8 cellular contexts compared by ENCODE assay signal in the genomic region with DNA sequence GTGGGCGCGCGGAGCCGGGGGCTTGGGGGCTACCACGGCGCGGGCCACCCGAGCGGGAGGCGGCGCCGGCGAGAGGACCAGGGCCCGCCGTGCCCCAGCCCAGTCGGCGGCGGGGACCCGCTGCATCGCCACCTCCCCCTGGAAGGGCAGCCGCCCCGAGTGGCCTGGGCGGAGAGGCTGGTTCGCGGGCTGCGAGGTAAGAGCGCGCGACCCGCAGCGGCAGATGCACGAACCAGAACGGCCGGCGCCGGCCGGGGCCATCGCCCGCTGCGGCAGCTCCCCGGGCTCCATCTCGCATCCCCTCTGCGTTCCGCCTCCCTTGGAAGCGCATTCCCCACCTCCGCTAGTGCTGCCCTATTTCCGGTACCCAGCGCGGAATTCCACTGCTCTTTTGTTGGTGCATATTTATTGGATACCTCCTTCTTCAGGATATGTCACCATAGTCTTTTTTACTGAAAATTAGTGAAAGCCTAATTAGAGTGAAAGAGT. TPM values are rescaled to one million over a fixed set of nuclear protein-coding genes. Genes with fewer than 3 reads are reported as not detected.
DNase-seq lines count a peak whose midpoint lies in the region; ATAC-seq and TF ChIP-seq lines count a peak whose summit lies in the region.

No MANE protein-coding gene starts in this region.

- peak overlapping the region; percentile 76 to 93 for H3K4me3 Mint-ChIP-seq in effector memory CD8-positive, alpha-beta T cell
- peak overlapping the region; percentile 87 for H3K4me3 Mint-ChIP-seq in stimulated activated naive CD8-positive, alpha-beta T cell treated with anti-CD3 and anti-CD28 coated beads, Interleukin-15, Interleukin-2, amounts not matched to agents 100 ng/mL and 50 ng/mL, for 24 hours

- peak overlapping the region; percentile 87 for H3K4me3 ChIP-seq in WERI-Rb-1 (ENCODE audit: low read depth, low read length)
- peak overlapping the region; percentile 84 for H3K4me3 ChIP-seq in lower lobe of right lung

- peak; percentile 23 for ATAC-seq in effector memory CD8-positive, alpha-beta T cell (replicated peaks)
- ATAC-seq in lower lobe of right lung = peak; percentile 52 to 57

- H3K9me3 Mint-ChIP-seq in effector memory CD8-positive, alpha-beta T cell = no peaks in the 10 kb centered on the region
- no peaks in the 10 kb centered on the region for H3K9me3 Mint-ChIP-seq in stimulated activated naive CD8-positive, alpha-beta T cell treated with anti-CD3 and anti-CD28 coated beads, Interleukin-15, Interleukin-2, amounts not matched to agents 100 ng/mL and 50 ng/mL, for 24 hours

- no peaks in the 10 kb centered on the region for H3K27me3 Mint-ChIP-seq in effector memory CD8-positive, alpha-beta T cell
- H3K27me3 Mint-ChIP-seq in stimulated activated naive CD8-positive, alpha-beta T cell treated with anti-CD3 and anti-CD28 coated beads, Interleukin-15, Interleukin-2, amounts not matched to agents 100 ng/mL and 50 ng/mL, for 24 hours = peaks cover 16% of the 10 kb centered on the region

- intact Hi-C loops in lower lobe of right lung (cut with DNase I) = no loop called here

- peaks cover 53% of the 10 kb centered on the region for H3K4me1 ChIP-seq in lower lobe of right lung

- H3K36me3 ChIP-seq in KOPT-K1 (ENCODE audit: insufficient read depth, low read length) = no peaks in the 10 kb centered on the region
- H3K36me3 ChIP-seq in WERI-Rb-1 = no peaks in the 10 kb centered on the region; the same call in 1 of the 2 replicates
- H3K36me3 ChIP-seq in lower lobe of right lung = no peaks in the 10 kb centered on the region

- DNase-seq in NCI-H2107 (lab: John Stamatoyannopoulos, UW) (peak; percentile 7), NCI-H2107 treated with DMSO at 0.1 percent for 48 hours (lab: John Stamatoyannopoulos, UW; ENCODE audit: unreplicated experiment) (no peak), H4 (ENCODE audit: low spot score) (peak; percentile 24), WERI-Rb-1 (peak; percentile 47), lower lobe of right lung (peak; percentile 48)
- peak in 1 of 3 experiments; percentile 4 for DNase-seq in effector memory CD8-positive, alpha-beta T cell

- H3K27ac ChIP-seq in KOPT-K1 (ENCODE audit: low read depth, low read length, poor library complexity, severe bottlenecking) (peak overlapping the region; percentile 49), WERI-Rb-1 (peak overlapping the region; percentile 79), lower lobe of right lung (peak overlapping the region; percentile 78)

- peaks cover 15 to 23% of the 10 kb centered on the region in 2 donors for H3K4me1 Mint-ChIP-seq in effector memory CD8-positive, alpha-beta T cell (ENCODE audit: low read depth in 2 of 2)
- H3K4me1 Mint-ChIP-seq in stimulated activated naive CD8-positive, alpha-beta T cell treated with anti-CD3 and anti-CD28 coated beads, Interleukin-15, Interleukin-2, amounts not matched to agents 100 ng/mL and 50 ng/mL, for 24 hours (ENCODE audit: low read depth) = peaks cover 42% of the 10 kb centered on the region

- H3K36me3 Mint-ChIP-seq in effector memory CD8-positive, alpha-beta T cell (ENCODE audit: insufficient read depth) = no peaks in the 10 kb centered on the region
- no peaks in the 10 kb centered on the region for H3K36me3 Mint-ChIP-seq in stimulated activated naive CD8-positive, alpha-beta T cell treated with anti-CD3 and anti-CD28 coated beads, Interleukin-15, Interleukin-2, amounts not matched to agents 100 ng/mL and 50 ng/mL, for 24 hours (ENCODE audit: low read depth)

- H3K9me3 ChIP-seq in KOPT-K1 (ENCODE audit: insufficient read depth, low read length, poor library complexity, severe bottlenecking) (no peaks in the 10 kb centered on the region), WERI-Rb-1 (ENCODE audit: severe bottlenecking) (no peaks in the 10 kb centered on the region), lower lobe of right lung (no peaks in the 10 kb centered on the region)

- no peaks in the 10 kb centered on the region for H3K27me3 ChIP-seq in WERI-Rb-1 (ENCODE audit: insufficient read depth, low read depth, severe bottlenecking)
- H3K27me3 ChIP-seq in lower lobe of right lung (ENCODE audit: low read depth) = no peaks in the 10 kb centered on the region

- TF ChIP-seq CTCF in WERI-Rb-1 (IDR thresholded peaks at IDR 0.05; ENCODE audit: low read depth, low read length) (no peak), lower lobe of right lung (IDR thresholded peaks at IDR 0.05) (no peak)

- peak overlapping the region; percentile 79 for H3K27ac Mint-ChIP-seq in effector memory CD8-positive, alpha-beta T cell
- H3K27ac Mint-ChIP-seq in stimulated activated naive CD8-positive, alpha-beta T cell treated with anti-CD3 and anti-CD28 coated beads, Interleukin-15, Interleukin-2, amounts not matched to agents 100 ng/mL and 50 ng/mL, for 24 hours = peak overlapping the region; percentile 82

RNA-seq across cellular contexts. Expression of gene PKD2, which starts 0.7 kb away (rescaled TPM):
- 18.8 and 22.3 TPM in 2 replicates for total RNA-seq in H4 (2014; rRNA removed; shearing (Covaris generic))
- total RNA-seq in lower lobe of right lung = 21.4 TPM

RNA-seq across cellular contexts. Expression of gene SPP1, which starts 32.7 kb away (rescaled TPM):
- 197 and 219 TPM in 2 replicates for total RNA-seq in H4 (2014; rRNA removed; shearing (Covaris generic))
- 8.0 TPM for total RNA-seq in lower lobe of right lung

Comparison
In these comparisons a context has a peak if more than half of its experiments do, and no peak if none do; other contexts are left out.
1. RNA of gene SPP1, which starts 32.7 kb away (total RNA-seq): 197 to 219 TPM in H4; 8.0 TPM in lower lobe of right lung (single experiment); every median in the first group is over 10 times any median in the second.
2. Peak in every context shown above with its lines, with median percentiles within 50 percentile points of each other: H3K27ac ChIP-seq.